ENCODE assay signal across 1 cellular context in the genomic region with DNA sequence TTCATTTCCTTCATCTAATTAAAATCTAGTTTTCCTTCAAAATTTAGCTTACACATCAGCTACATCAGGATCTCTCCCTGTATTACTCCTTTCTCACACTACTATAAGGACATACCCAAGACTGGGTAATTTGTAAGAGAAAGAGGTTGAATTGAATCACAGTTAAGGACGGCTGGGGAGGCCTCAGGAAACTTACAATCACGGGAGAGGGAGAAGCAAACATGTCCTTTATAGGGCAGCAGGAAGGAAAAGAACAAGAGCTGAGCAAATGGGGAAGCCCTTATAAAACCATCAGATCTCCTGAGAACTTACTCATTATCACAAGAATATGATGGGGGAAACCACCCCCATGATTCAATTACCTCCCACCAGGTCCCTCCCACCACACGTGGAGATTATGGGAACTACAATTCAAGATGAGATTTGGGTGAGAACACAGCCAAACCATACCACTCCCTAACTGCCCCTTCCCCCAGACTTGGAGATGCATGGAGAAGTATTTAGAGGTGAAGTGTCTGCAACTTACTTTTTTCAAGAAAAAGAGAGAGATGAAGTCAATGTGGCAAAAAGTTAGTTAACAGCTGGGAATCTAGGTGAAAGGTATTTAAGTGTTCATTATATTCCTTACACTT.
TF ChIP-seq lines count a peak whose summit lies in the region.

No MANE protein-coding gene starts in this region.

TF ChIP-seq in GM23338, 12 proteins besides CTCF, POLR2A, EP300 and RAD21 (continued from another document):
- TF ChIP-seq ETS1 (IDR thresholded peaks at IDR 0.05) (no peak), ZNF114 (CRISPR knock-in tag; IDR thresholded peaks at IDR 0.05) (no peak), ZNF462 (CRISPR knock-in tag; IDR thresholded peaks at IDR 0.05) (no peak)
